Comparison of ENCODE assay signal across 8 cellular contexts in genomic region chr4:94208268-94208667, GRCh38. TPM values are rescaled to one million over a fixed set of nuclear protein-coding genes. Genes with fewer than 3 reads are reported as not detected.
A peak's percentile ranks its signal among the peaks of the same experiment; 100 is the strongest.
DNase-seq lines count a peak whose midpoint lies in the region; ATAC-seq and TF ChIP-seq lines count a peak whose summit lies in the region.

No MANE protein-coding gene starts in this region.

- no peak for TF ChIP-seq CTCF in GM12875 (IDR thresholded peaks at IDR 0.05; ENCODE audit: borderline replicate concordance, insufficient read depth, low read depth, low read length)
- no peak for TF ChIP-seq CTCF in Panc1 (IDR thresholded peaks at IDR 0.05)
- TF ChIP-seq CTCF in esophagus muscularis mucosa (IDR thresholded peaks at IDR 0.05) = no peak
- no peak for TF ChIP-seq CTCF in prostate gland (IDR thresholded peaks at IDR 0.05)
- TF ChIP-seq CTCF in GM13976 (IDR thresholded peaks at IDR 0.05; ENCODE audit: borderline replicate concordance, control extremely low read depth, extremely low read depth, insufficient read depth, missing control alignments) = no peak

- H3K4me3 ChIP-seq in GM12875 (ENCODE audit: low read depth, low read length) (peak overlapping the region; percentile 68), Panc1 (ENCODE audit: low read depth in 2 of 2, low read length in 2 of 2) (peak overlapping the region; percentile 69 to 80), esophagus muscularis mucosa (peak overlapping the region; percentile 65 to 92 (median 68)), prostate gland (peak overlapping the region; percentile 62 to 82)

- BruUV-seq in Panc1 (replicated peaks; lab: Mats Ljungman, UMichigan) = TSS peak; percentile 63

- intact Hi-C loops in Panc1 (cut with micrococcal nuclease; ENCODE audit: unreplicated experiment) = no loop called here
- intact Hi-C loops in esophagus muscularis mucosa (cut with DNase I) = no loop called here
- intact Hi-C loops in prostate gland (cut with DNase I) = no loop called here

- H3K27me3 ChIP-seq in Panc1 (ENCODE audit: control insufficient read depth, insufficient read depth, low read length) = no peaks in the 10 kb centered on the region
- H3K27me3 ChIP-seq in esophagus muscularis mucosa = no peaks in the 10 kb centered on the region
- no peaks in the 10 kb centered on the region for H3K27me3 ChIP-seq in prostate gland (replicated peaks; ENCODE audit: insufficient read depth)

- 14% methylated on average over 5 of the region's 5 CpGs for WGBS in esophagus muscularis mucosa
- 14% methylated on average over 5 of the region's 5 CpGs for WGBS in prostate gland

- POLR2A ChIA-PET in Panc1 (lab: Charles Lee) = no interaction called here

- ATAC-seq in Panc1 (no peak), GM21723 (IDR thresholded peaks at IDR 0.05; ENCODE audit: unreplicated experiment) (no peak), GM18858 (IDR thresholded peaks at IDR 0.05; ENCODE audit: unreplicated experiment) (no peak)

- no peak for TF ChIP-seq EP300 in esophagus muscularis mucosa (IDR thresholded peaks at IDR 0.05)

- H3K36me3 ChIP-seq in Panc1 (ENCODE audit: control insufficient read depth, insufficient read depth, low read length) = peaks cover 14% of the 10 kb centered on the region
- peaks cover 11 to 37% (median 20%) of the 10 kb centered on the region in 4 donors for H3K36me3 ChIP-seq in esophagus muscularis mucosa
- H3K36me3 ChIP-seq in prostate gland = no peaks in the 10 kb centered on the region

- CTCF ChIA-PET in Panc1 (lab: Charles Lee) = no interaction called here

- DNase-seq in Panc1 (ENCODE audit: low read depth, low spot score) = no peak
- DNase-seq in esophagus muscularis mucosa (ENCODE audit: extremely low spot score) = no peak
- no peak for DNase-seq in prostate gland (ENCODE audit: low spot score)
- DNase-seq in GM13976 (ENCODE audit: low spot score) = no peak
- no peak for DNase-seq in COLO668 (lab: John Stamatoyannopoulos, UW; ENCODE audit: unreplicated experiment)

- H3K27ac ChIP-seq in Panc1 (ENCODE audit: low read length) (peak overlapping the region; percentile 88), esophagus muscularis mucosa (replicated peaks in 1 of 4) (peak overlapping the region; percentile 82 to 95 (median 86)), prostate gland (peak overlapping the region; percentile 85 to 88)

- H3K9me3 ChIP-seq in Panc1 (ENCODE audit: control insufficient read depth, insufficient read depth, low read depth, low read length) (no peaks in the 10 kb centered on the region), esophagus muscularis mucosa (no peaks in the 10 kb centered on the region), prostate gland (no peaks in the 10 kb centered on the region)

- peaks cover 14% of the 10 kb centered on the region for H3K4me1 ChIP-seq in Panc1 (ENCODE audit: control insufficient read depth, insufficient read depth, low read length)
- peaks cover 15 to 37% (median 33%) of the 10 kb centered on the region in 4 donors for H3K4me1 ChIP-seq in esophagus muscularis mucosa
- H3K4me1 ChIP-seq in prostate gland (replicated peaks) = peaks cover 6% of the 10 kb centered on the region

- in situ Hi-C loops in Panc1 (cut with HindIII; ENCODE audit: low pct_unique_long_range_greater_than_20kb, low sequenced_read_pairs) = no loop called here
- in situ Hi-C loops in GM13976 (cut with MboI; ENCODE audit: low sequenced_read_pairs, unreplicated experiment) = no loop called here

- TF ChIP-seq POLR2A in esophagus muscularis mucosa (IDR thresholded peaks at IDR 0.05; ENCODE audit: low read depth) (no peak), prostate gland (IDR thresholded peaks at IDR 0.05) (no peak)

RNA-seq across cellular contexts. Expression of gene SMARCAD1, which starts 0.6 kb away (rescaled TPM):
- total RNA-seq in Panc1 (2021; ENCODE audit: unreplicated experiment) (20.7 TPM), esophagus muscularis mucosa (10 to 100 TPM; 12.3 to 19.1 (median 14.5) TPM), prostate gland (10 to 100 TPM; 22.4 to 22.9 TPM)
- polyA plus RNA-seq in Panc1 (2012; ENCODE audit: insufficient read length) = 8.1 TPM
